ENCODE assay signal across 18 cellular contexts in the genomic region with DNA sequence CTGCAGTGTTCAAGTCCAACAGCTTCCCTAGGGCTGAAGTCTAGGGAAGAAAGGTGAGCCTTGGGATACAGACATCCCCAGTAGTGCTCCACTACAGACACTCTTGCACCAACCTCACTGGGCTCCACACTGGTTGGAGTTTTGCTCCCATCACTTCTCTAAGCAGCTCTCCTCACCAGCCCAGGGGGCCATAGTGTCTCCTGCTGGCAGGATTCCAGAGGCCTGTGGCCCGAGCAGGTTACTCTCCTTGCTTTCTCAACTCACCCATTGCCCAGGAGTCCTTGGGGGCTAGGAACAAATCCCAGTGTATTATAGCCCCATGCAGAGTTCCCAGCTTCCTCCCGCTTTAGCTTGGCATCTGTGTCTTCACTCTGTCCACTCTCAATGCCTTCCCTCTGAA. TPM values are rescaled to one million over a fixed set of nuclear protein-coding genes. Genes with fewer than 3 reads are reported as not detected.
A peak's percentile ranks its signal among the peaks of the same experiment; 100 is the strongest.
DNase-seq lines count a peak whose midpoint lies in the region; ATAC-seq and TF ChIP-seq lines count a peak whose summit lies in the region.
"Had no signal": no experiment of that assay in that cellular context is flagged by ENCODE, and none has a peak within 500 bp of the region (broad histone marks: within the 10 kb centered on the region; RNA-seq: fewer than 3 reads in every experiment).

No MANE protein-coding gene starts in this region.

- no peaks in the 10 kb centered on the region for H3K4me1 Mint-ChIP-seq in activated CD4-positive, alpha-beta T cell treated with anti-CD3 and anti-CD28 coated beads, Interleukin-2, amount 10 ng/mL, durations not matched to agents 24 days and 14 days
- no peaks in the 10 kb centered on the region; the same call in 2 of the 3 replicates for H3K4me1 Mint-ChIP-seq in GM23338
- no peaks in the 10 kb centered on the region for H3K4me1 Mint-ChIP-seq in stimulated activated effector memory CD8-positive, alpha-beta T cell treated with anti-CD3 and anti-CD28 coated beads, Interleukin-12 subunit alpha, Interleukin-12 subunit beta, amount 100 ng/mL, for 72 hours
- H3K4me1 Mint-ChIP-seq: B cell; CD4-positive, CD25-positive, alpha-beta regulatory T cell had no signal

- peaks cover 9% of the 10 kb centered on the region for H3K27me3 Mint-ChIP-seq in activated CD4-positive, alpha-beta T cell treated with anti-CD3 and anti-CD28 coated beads, Interleukin-2, amount 10 ng/mL, durations not matched to agents 24 days and 14 days
- H3K27me3 Mint-ChIP-seq in GM23338 (ENCODE audit: insufficient read depth, low read depth, poor library complexity) = peaks cover 2% of the 10 kb centered on the region

- no peak overlapping the region for H3K27ac Mint-ChIP-seq in activated CD4-positive, alpha-beta T cell treated with anti-CD3 and anti-CD28 coated beads, Interleukin-2, amount 10 ng/mL, durations not matched to agents 24 days and 14 days
- H3K27ac Mint-ChIP-seq in GM23338 = no peak overlapping the region
- H3K27ac Mint-ChIP-seq in stimulated activated effector memory CD8-positive, alpha-beta T cell treated with anti-CD3 and anti-CD28 coated beads, Interleukin-12 subunit alpha, Interleukin-12 subunit beta, amount 100 ng/mL, for 72 hours = no peak overlapping the region
- H3K27ac Mint-ChIP-seq: B cell; CD4-positive, CD25-positive, alpha-beta regulatory T cell; CD8-positive, alpha-beta T cell had no signal

- no peak overlapping the region for H3K4me2 ChIP-seq in GM23338
- H3K4me2 ChIP-seq: BLaER1 had no signal

- H3K4me3 ChIP-seq in GM23338 (no peak overlapping the region), heart right ventricle (no peak overlapping the region)
- H3K4me3 ChIP-seq: BLaER1 had no signal

- 0 out of 2 replicates have a peak, but pooled peaks cover 4% of the 10 kb centered on the region for H4K20me1 ChIP-seq in GM23338 (replicated peaks; ENCODE audit: insufficient read depth)
- H4K20me1 ChIP-seq: BLaER1 had no signal

- H3K9me3 ChIP-seq in heart right ventricle = peaks cover 0 to 24% (median 4%) of the 10 kb centered on the region in 11 donors
- H3K9me3 ChIP-seq: Caco-2 had no signal

- H3F3A ChIP-seq in GM23338 (replicated peaks; ENCODE audit: low read depth) = no peaks in the 10 kb centered on the region

- TF ChIP-seq CTCF in GM23338 (conservative IDR thresholded peaks at IDR 0.05; ENCODE audit: low read depth in 2 of 2) = no peak
- no peak for TF ChIP-seq CTCF in heart right ventricle (IDR thresholded peaks at IDR 0.05)

- H3K4me3 Mint-ChIP-seq in activated CD4-positive, alpha-beta T cell treated with anti-CD3 and anti-CD28 coated beads, Interleukin-2, amount 10 ng/mL, durations not matched to agents 24 days and 14 days = no peak overlapping the region
- H3K4me3 Mint-ChIP-seq in GM23338 = no peak overlapping the region
- no peak overlapping the region for H3K4me3 Mint-ChIP-seq in stimulated activated effector memory CD8-positive, alpha-beta T cell treated with anti-CD3 and anti-CD28 coated beads, Interleukin-12 subunit alpha, Interleukin-12 subunit beta, amount 100 ng/mL, for 72 hours
- H3K4me3 Mint-ChIP-seq: B cell; CD4-positive, CD25-positive, alpha-beta regulatory T cell; CD8-positive, alpha-beta T cell had no signal

- H3K4me1 ChIP-seq in GM23338 (ENCODE audit: insufficient read depth) (no peaks in the 10 kb centered on the region), heart right ventricle (no peaks in the 10 kb centered on the region)
- H3K4me1 ChIP-seq: BLaER1, Caco-2 had no signal

- peaks cover 14% of the 10 kb centered on the region for H3K9me3 Mint-ChIP-seq in activated CD4-positive, alpha-beta T cell treated with anti-CD3 and anti-CD28 coated beads, Interleukin-2, amount 10 ng/mL, durations not matched to agents 24 days and 14 days
- peaks cover 10% of the 10 kb centered on the region; the same call in 2 of the 3 replicates for H3K9me3 Mint-ChIP-seq in GM23338
- H3K9me3 Mint-ChIP-seq in stimulated activated effector memory CD8-positive, alpha-beta T cell treated with anti-CD3 and anti-CD28 coated beads, Interleukin-12 subunit alpha, Interleukin-12 subunit beta, amount 100 ng/mL, for 72 hours = peaks cover 9% of the 10 kb centered on the region

- H2AFZ ChIP-seq in GM23338 = 0 out of 2 replicates have a peak overlapping the region, but pooled peaks have one; percentile 14

- intact Hi-C loops in activated CD4-positive, alpha-beta T cell treated with anti-CD3 and anti-CD28 coated beads, Interleukin-2, amount 10 ng/mL, durations not matched to agents 24 days and 14 days (cut with micrococcal nuclease) = no loop called here
- intact Hi-C loops in heart right ventricle (cut with DNase I) = no loop called here

- no peaks in the 10 kb centered on the region for H3K79me2 ChIP-seq in GM23338 (replicated peaks; ENCODE audit: insufficient read depth)

- no peaks in the 10 kb centered on the region for H3K9me2 ChIP-seq in GM23338 (ENCODE audit: insufficient read depth)

- H3K27ac ChIP-seq in GM23338 (ENCODE audit: low read depth) (no peak overlapping the region), heart right ventricle (no peak overlapping the region)
- H3K27ac ChIP-seq: 22Rv1, BLaER1, C4-2B had no signal

- ATAC-seq in GM23338 = no peak
- peak; percentile 45 for ATAC-seq in stimulated activated effector memory CD8-positive, alpha-beta T cell treated with anti-CD3 and anti-CD28 coated beads, Interleukin-12 subunit alpha, Interleukin-12 subunit beta, amount 100 ng/mL, for 72 hours
- ATAC-seq in heart right ventricle = no peak
- ATAC-seq in HG03521 (IDR thresholded peaks at IDR 0.05; ENCODE audit: unreplicated experiment) = no peak
- ATAC-seq: CD8-positive, alpha-beta T cell had no signal

- 59 to 72% methylated on average over 2 of the region's 2 CpGs for WGBS in heart right ventricle, 2 donors

- peak; percentile 41 for DNase-seq in activated CD4-positive, alpha-beta T cell treated with anti-CD3 and anti-CD28 coated beads, Interleukin-2, amount 10 ng/mL, durations not matched to agents 24 days and 14 days
- DNase-seq in activated CD4-positive, alpha-beta T cell treated with anti-CD3 and anti-CD28 coated beads for 1 hour = no peak
- no peak for DNase-seq in GM23338 (ENCODE audit: low spot score)
- DNase-seq in stimulated activated effector memory CD8-positive, alpha-beta T cell treated with anti-CD3 and anti-CD28 coated beads, Interleukin-12 subunit alpha, Interleukin-12 subunit beta, amount 100 ng/mL, for 72 hours (ENCODE audit: low spot score in 2 of 2) = no peak
- DNase-seq in heart right ventricle = no peak
- DNase-seq: Caco-2; CD4-positive, CD25-positive, alpha-beta regulatory T cell; CD8-positive, alpha-beta T cell; DMS153; DND-41; H7; HCEC 1CT had no signal

- H3K27me3 ChIP-seq in GM23338 (ENCODE audit: insufficient read depth) = no peaks in the 10 kb centered on the region
- H3K27me3 ChIP-seq in heart right ventricle = peaks cover 0 to 9% (median 0%) of the 10 kb centered on the region in 7 donors
- H3K27me3 ChIP-seq: BLaER1 had no signal

- H3K36me3 ChIP-seq in GM23338 (ENCODE audit: insufficient read depth) (no peaks in the 10 kb centered on the region), heart right ventricle (no peaks in the 10 kb centered on the region)
- H3K36me3 ChIP-seq: BLaER1 had no signal

- H3K36me3 Mint-ChIP-seq in activated CD4-positive, alpha-beta T cell treated with anti-CD3 and anti-CD28 coated beads, Interleukin-2, amount 10 ng/mL, durations not matched to agents 24 days and 14 days (ENCODE audit: low read depth) = no peaks in the 10 kb centered on the region
- peaks cover 5% of the 10 kb centered on the region; the same call in 2 of the 3 replicates for H3K36me3 Mint-ChIP-seq in GM23338 (ENCODE audit: low read depth)
- H3K36me3 Mint-ChIP-seq in stimulated activated effector memory CD8-positive, alpha-beta T cell treated with anti-CD3 and anti-CD28 coated beads, Interleukin-12 subunit alpha, Interleukin-12 subunit beta, amount 100 ng/mL, for 72 hours = no peaks in the 10 kb centered on the region
- H3K36me3 Mint-ChIP-seq: CD4-positive, CD25-positive, alpha-beta regulatory T cell; CD8-positive, alpha-beta T cell had no signal

TF ChIP-seq in GM23338, 12 proteins besides CTCF, POLR2A, EP300 and RAD21:
- TF ChIP-seq ZNF114 (CRISPR knock-in tag; IDR thresholded peaks at IDR 0.05) = no peak
- no peak for TF ChIP-seq ZNF331 (CRISPR knock-in tag; IDR thresholded peaks at IDR 0.05; ENCODE audit: low read depth)
- no peak for TF ChIP-seq NANOG (IDR thresholded peaks at IDR 0.05; ENCODE audit: borderline replicate concordance)
- TF ChIP-seq EZH2phosphoT487 (IDR thresholded peaks at IDR 0.05; ENCODE audit: unreplicated experiment) = no peak
- TF ChIP-seq POLR2AphosphoS5 (IDR thresholded peaks at IDR 0.05; ENCODE audit: low read depth) = no peak

RNA-seq across cellular contexts. Expression of gene IFI44, which starts 52.8 kb away (rescaled TPM):
- total RNA-seq in activated CD4-positive, alpha-beta T cell treated with anti-CD3 and anti-CD28 coated beads, Interleukin-2, amount 10 ng/mL, durations not matched to agents 24 days and 14 days = 20.4 and 27.6 TPM in 2 replicates
- total RNA-seq in GM23338 (2014; rRNA removed; shearing (Covaris generic)) = not detected in 2 replicates
- polyA plus RNA-seq in GM23338 (2016; fragmentation: Nextera tagmentation; extraction: Ambion mirVana) (not detected in 2 replicates), heart right ventricle (10 to 100 TPM; 11.2 to 71.5 TPM)
- 10 to 100 TPM in 6 of 10 donors, 1 to 10 TPM in 4; 6.4 to 23.7 (median 11.6) TPM for total RNA-seq in heart right ventricle
- total RNA-seq: Caco-2, H1, H7 had no signal
- polyA plus RNA-seq: H1 had no signal
